In the genomic region with DNA sequence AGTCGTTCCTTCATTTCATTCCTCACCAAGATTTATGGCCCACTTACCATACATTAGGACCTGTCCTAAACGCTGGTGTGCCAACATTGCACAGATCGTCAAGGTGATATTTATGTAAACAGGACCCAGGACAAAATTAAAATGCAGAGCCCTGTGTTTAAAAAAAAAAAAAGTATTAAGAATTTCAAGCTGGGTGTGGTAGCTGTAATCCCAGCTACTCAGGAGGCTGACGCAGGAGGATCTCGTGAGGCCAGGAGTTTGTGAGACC, we compare ENCODE assay signal across 1 cellular context.
TF ChIP-seq lines count a peak whose summit lies in the region.

No MANE protein-coding gene starts in this region.

TF ChIP-seq in IMR-90, 13 proteins besides CTCF, POLR2A, EP300 and RAD21:
- no peak for TF ChIP-seq MAZ (IDR thresholded peaks at IDR 0.05; ENCODE audit: borderline replicate concordance, low read depth, low read length)
- TF ChIP-seq ELK1 (IDR thresholded peaks at IDR 0.05; ENCODE audit: borderline replicate concordance, low read depth, low read length): no peak
- TF ChIP-seq MXI1 (IDR thresholded peaks at IDR 0.05; ENCODE audit: borderline replicate concordance, low read depth, low read length): no peak
- TF ChIP-seq RFX5 (IDR thresholded peaks at IDR 0.05; ENCODE audit: low read depth, low read length): no peak
- TF ChIP-seq FOS (IDR thresholded peaks at IDR 0.05; ENCODE audit: low read depth, low read length): no peak
- TF ChIP-seq CHD1 (IDR thresholded peaks at IDR 0.05; ENCODE audit: low read depth, low read length): no peak
- no peak for TF ChIP-seq RCOR1 (IDR thresholded peaks at IDR 0.05; ENCODE audit: insufficient replicate concordance, low read length)
- TF ChIP-seq, protein P1, sequence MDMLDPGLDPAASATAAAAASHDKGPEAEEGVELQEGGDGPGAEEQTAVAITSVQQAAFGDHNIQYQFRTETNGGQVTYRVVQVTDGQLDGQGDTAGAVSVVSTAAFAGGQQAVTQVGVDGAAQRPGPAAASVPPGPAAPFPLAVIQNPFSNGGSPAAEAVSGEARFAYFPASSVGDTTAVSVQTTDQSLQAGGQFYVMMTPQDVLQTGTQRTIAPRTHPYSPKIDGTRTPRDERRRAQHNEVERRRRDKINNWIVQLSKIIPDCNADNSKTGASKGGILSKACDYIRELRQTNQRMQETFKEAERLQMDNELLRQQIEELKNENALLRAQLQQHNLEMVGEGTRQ (IDR thresholded peaks at IDR 0.05; ENCODE audit: low read depth, low read length): no peak
- TF ChIP-seq NFE2L2 (IDR thresholded peaks at IDR 0.05; ENCODE audit: low read depth, low read length): no peak
- TF ChIP-seq BHLHE40 (IDR thresholded peaks at IDR 0.05; ENCODE audit: low read depth, low read length): no peak
- no peak for TF ChIP-seq SMC3 (IDR thresholded peaks at IDR 0.05; ENCODE audit: low read depth, low read length)
- no peak for TF ChIP-seq CEBPB (IDR thresholded peaks at IDR 0.05; ENCODE audit: low read depth, low read length)
- no peak for TF ChIP-seq MAFK (IDR thresholded peaks at IDR 0.05; ENCODE audit: low read depth, low read length)
TF ChIP-seq in IMR-90: peak in this region for 0.
